ENCODE assay signal across 8 cellular contexts in genomic region chr19:44113138-44113783, GRCh38. TPM values are rescaled to one million over a fixed set of nuclear protein-coding genes. Genes with fewer than 3 reads are reported as not detected.
DNase-seq lines count a peak whose midpoint lies in the region; ATAC-seq, FAIRE-seq and TF ChIP-seq lines count a peak whose summit lies in the region.

TSS of gene ZNF225 (plus strand) at chr19:44113399. CDS start at chr19:44115828, 2,429 bp downstream.

- peak within 1 kb of the TSS; percentile 81 for H3K4me3 ChIP-seq in HUES64 (ENCODE audit: low read length)
- peak within 1 kb of the TSS; percentile 80 for H3K4me3 ChIP-seq in OCI-LY3 (ENCODE audit: low read length)
- H3K4me3 ChIP-seq in epithelial cell of proximal tubule (ENCODE audit: low read depth, low read length), result peak within 1 kb of the TSS; percentile 86
- H3K4me3 ChIP-seq in mucosa of descending colon, result peak within 1 kb of the TSS; percentile 42

- H3K36me3 ChIP-seq in HUES64 (ENCODE audit: insufficient read depth, low read length) (peaks cover 36% of the 10 kb centered on the region), OCI-LY3 (replicated peaks; ENCODE audit: low read depth, low read length) (peaks cover 39% of the 10 kb centered on the region), mucosa of descending colon (ENCODE audit: low read depth) (no peaks in the 10 kb centered on the region)

- peak within 1 kb of the TSS; percentile 94 for H3K9ac ChIP-seq in HUES64 (ENCODE audit: low read depth, low read length)
- peak within 1 kb of the TSS; percentile 81 for H3K9ac ChIP-seq in OCI-LY3 (ENCODE audit: low read length)

- under 1% methylated on average over 44 of the region's 44 CpGs for WGBS in HUES64

- H4K20me1 ChIP-seq in OCI-LY3 (ENCODE audit: insufficient read depth, low read length), result no peaks in the 10 kb centered on the region

- peaks cover 11% of the 10 kb centered on the region for H3K79me2 ChIP-seq in OCI-LY3 (ENCODE audit: low read length)

- intact Hi-C loops in mucosa of descending colon (cut with DNase I, micrococcal nuclease), result no loop called here

- peak; percentile 80 for FAIRE-seq in D721Med (lab: Jason Lieb, UNC)

- ATAC-seq in GM21447 (IDR thresholded peaks at IDR 0.05; ENCODE audit: unreplicated experiment), result peak; percentile 84
- peak; percentile 99 for ATAC-seq in mucosa of descending colon

- peak within 1 kb of the TSS; percentile 81 for H3K4me2 ChIP-seq in OCI-LY3 (ENCODE audit: low read length)

- H2AFZ ChIP-seq in OCI-LY3 (ENCODE audit: low read depth, low read length), result peak within 1 kb of the TSS; percentile 99

- peaks cover 17% of the 10 kb centered on the region; the same call in 1 of the 2 replicates for H3K9me3 ChIP-seq in HUES64 (ENCODE audit: insufficient read depth, low read depth, low read length)
- H3K9me3 ChIP-seq in OCI-LY3 (ENCODE audit: insufficient read depth, low read length), result no peaks in the 10 kb centered on the region; the same call in 1 of the 2 replicates
- peaks cover 33% of the 10 kb centered on the region for H3K9me3 ChIP-seq in mucosa of descending colon

- DNase-seq in D721Med (ENCODE audit: insufficient read length, low spot score), result peak; percentile 64
- peak; percentile 66 for DNase-seq in activated T-cell treated with anti-CD3 and anti-CD28 coated beads for 4 hours
- DNase-seq in epithelial cell of proximal tubule (ENCODE audit: low read depth), result peak; percentile 92
- peak; percentile 90 to 97 (median 95) for DNase-seq in mucosa of descending colon
- DNase-seq in stimulated activated CD8-positive, alpha-beta memory T cell treated with anti-CD3 and anti-CD28 coated beads, Interleukin-4, amount 100 ng/mL, for 1 hour (ENCODE audit: low read depth in 2 of 2, low spot score in 1 of 2), result peak; percentile 60 to 69

- H3K27me3 ChIP-seq in HUES64 (ENCODE audit: insufficient read depth, low read length) (no peaks in the 10 kb centered on the region), OCI-LY3 (ENCODE audit: low read depth, low read length) (no peaks in the 10 kb centered on the region)

- H3K27ac ChIP-seq in HUES64 (ENCODE audit: low read depth, low read length) (peak within 1 kb of the TSS; percentile 87), OCI-LY3 (ENCODE audit: low read length) (peak within 1 kb of the TSS; percentile 18; the same call in 1 of the 2 replicates)

- no peak for TF ChIP-seq CTCF in D721Med (IDR thresholded peaks at IDR 0.05; ENCODE audit: insufficient read depth, missing control alignments)
- no peak for TF ChIP-seq CTCF in OCI-LY3 (IDR thresholded peaks at IDR 0.05; ENCODE audit: low read depth, low read length)
- TF ChIP-seq CTCF in epithelial cell of proximal tubule (conservative IDR thresholded peaks at IDR 0.05; ENCODE audit: low read depth, low read length), result no peak
- no peak for TF ChIP-seq CTCF in mucosa of descending colon (IDR thresholded peaks at IDR 0.05)

- H3K4me1 ChIP-seq in HUES64 (ENCODE audit: insufficient read depth, low read length) (no peaks in the 10 kb centered on the region), OCI-LY3 (ENCODE audit: low read length) (peaks cover 7% of the 10 kb centered on the region; the same call in 1 of the 2 replicates), mucosa of descending colon (ENCODE audit: low read depth) (peaks cover 13% of the 10 kb centered on the region)

RNA-seq across cellular contexts. Expression of gene ZNF225, which starts in this region (rescaled TPM):
- 2.6 TPM for polyA plus RNA-seq in HUES64 (2013, experiment 1 of 2)
- polyA plus RNA-seq in HUES64 (2013, experiment 2 of 2), result 2.6 TPM
- 0.63 and 2.6 TPM in 2 replicates for total RNA-seq in epithelial cell of proximal tubule
- total RNA-seq in mucosa of descending colon, result 1 to 10 TPM; 2.2 to 4.8 (median 3.2) TPM

Comparison
In these comparisons a context has a peak if more than half of its experiments do, and no peak if none do; other contexts are left out.
1. Peak in every context shown above with its lines: DNase-seq, ATAC-seq, H3K4me3 ChIP-seq and H3K27ac ChIP-seq.